Comparison of ENCODE assay signal across 36 cellular contexts in genomic region chr17:69407759-69408158, GRCh38. TPM values are rescaled to one million over a fixed set of nuclear protein-coding genes. Genes with fewer than 3 reads are reported as not detected.
A peak's percentile ranks its signal among the peaks of the same experiment; 100 is the strongest.
DNase-seq lines count a peak whose midpoint lies in the region; ATAC-seq, FAIRE-seq and TF ChIP-seq lines count a peak whose summit lies in the region.
"Had no signal": no experiment of that assay in that cellular context is flagged by ENCODE, and none has a peak within 500 bp of the region (broad histone marks: within the 10 kb centered on the region; RNA-seq: fewer than 3 reads in every experiment).

No MANE protein-coding gene starts in this region.

- DNase-seq in A549 (ENCODE audit: low read depth in 1 of 2, low spot score in 1 of 2) (no peak), Karpas-422 (no peak), PC-3 (peak; percentile 43), trophoblast cell (peak; percentile 31 to 74), left lung (no peak), NK-92 (lab: John Stamatoyannopoulos, UW; ENCODE audit: unreplicated experiment) (no peak)
- no peak for DNase-seq in activated CD4-positive, alpha-beta memory T cell treated with anti-CD3 and anti-CD28 coated beads, Interleukin-2, amount 10 ng/mL, durations not matched to agents 7 days and 5 days
- DNase-seq: 8988T; ACHN; AML-193; BE2C; C1 segment of cervical spinal cord; Caco-2; Calu3; CD4-positive, alpha-beta memory T cell; CD4-positive, alpha-beta T cell; CD4-positive, CD25-positive, alpha-beta regulatory T cell; CD8-positive, alpha-beta memory T cell; CD8-positive, alpha-beta T cell; COR-L47; DMS 273 treated with DMSO at 0.1 percent for 48 hours; DMS153; DMS53; DMS79; DMS79 treated with DMSO at 0.1 percent for 48 hours; DND-41; EL had no signal

- H3F3A ChIP-seq in PC-3 (ENCODE audit: low read length, unreplicated experiment) = no peaks in the 10 kb centered on the region

- H3K23ac ChIP-seq in trophoblast cell (ENCODE audit: low read length) = no peak overlapping the region

- no peak for TF ChIP-seq RAD21 in A549 (conservative IDR thresholded peaks at IDR 0.05 in 1 of 2, IDR thresholded peaks at IDR 0.05 in 1 of 2)

- H3K27ac ChIP-seq in A549 (peak overlapping the region in 1 of 2 experiments; percentile 76; a peak in 3 of 6 replicates), Karpas-422 (ENCODE audit: low read length) (no peak overlapping the region), PC-3 (ENCODE audit: low read length) (no peak overlapping the region), trophoblast cell (ENCODE audit: low read depth, low read length) (no peak overlapping the region), left lung (no peak overlapping the region)
- H3K27ac ChIP-seq: 22Rv1; BLaER1; BLaER1 treated with 17β-estradiol and CSF1 and Interleukin-3, amounts not matched to agents 10 nM and 100 nM; C4-2B had no signal

- no peak for TF ChIP-seq POLR2A in A549 (IDR thresholded peaks at IDR 0.05; ENCODE audit: low read length)

- H2AK5ac ChIP-seq in trophoblast cell (ENCODE audit: low read length) = no peak overlapping the region

- POLR2A ChIA-PET in A549 (lab: Yijun Ruan, JAX) (interaction anchor here (0.6 to 1.3 kb wide), 2 partner anchors 12 to 81 kb away, joined by 3 read pairs; partner anchors contain the start of gene ABCA5), PC-3 (lab: Charles Lee; ENCODE audit: unreplicated experiment) (no interaction called here)
- POLR2A ChIA-PET in activated CD4-positive, alpha-beta memory T cell treated with anti-CD3 and anti-CD28 coated beads, Interleukin-2, amount 10 ng/mL, durations not matched to agents 7 days and 5 days (lab: Charles Lee) = no interaction called here

- intact Hi-C loops in PC-3 (cut with micrococcal nuclease) = no loop called here
- intact Hi-C loops in left lung (cut with DNase I) = no loop called here

- H3K79me2 ChIP-seq in Karpas-422 (ENCODE audit: low read length) (no peaks in the 10 kb centered on the region), PC-3 (ENCODE audit: low read length) (no peaks in the 10 kb centered on the region), trophoblast cell (ENCODE audit: control insufficient read depth, insufficient read depth, low read length, poor library complexity) (no peaks in the 10 kb centered on the region)

- FAIRE-seq in A549 (lab: Jason Lieb, UNC) = peak; percentile 65
- FAIRE-seq: A204.1, D721Med had no signal

- ATAC-seq in A549 (no peak), PC-3 (peak; percentile 71), left lung (no peak), GM18873 (IDR thresholded peaks at IDR 0.05; ENCODE audit: low FRiP score, unreplicated experiment) (no peak)
- ATAC-seq: CD8-positive, alpha-beta T cell had no signal

- CTCF ChIA-PET in A549 (lab: Yijun Ruan, JAX) (interaction anchor here (0.6 to 3.1 kb wide), 4 partner anchors 10 to 119 kb away, joined by 3 to 25 read pairs (median 4); no protein-coding TSS in a partner anchor), PC-3 (lab: Charles Lee) (no interaction called here)
- CTCF ChIA-PET in activated CD4-positive, alpha-beta memory T cell treated with anti-CD3 and anti-CD28 coated beads, Interleukin-2, amount 10 ng/mL, durations not matched to agents 7 days and 5 days (lab: Charles Lee) = no interaction called here

- H3K4me3 Mint-ChIP-seq in activated CD4-positive, alpha-beta memory T cell treated with anti-CD3 and anti-CD28 coated beads, Interleukin-2, amount 10 ng/mL, durations not matched to agents 7 days and 5 days = no peak overlapping the region
- H3K4me3 Mint-ChIP-seq: B cell; CD14-positive monocyte; CD4-positive, alpha-beta memory T cell; CD4-positive, alpha-beta T cell; CD4-positive, CD25-positive, alpha-beta regulatory T cell; CD8-positive, alpha-beta memory T cell; CD8-positive, alpha-beta T cell had no signal

- H4K20me1 ChIP-seq in Karpas-422 (ENCODE audit: insufficient read depth, low read depth, low read length) (no peaks in the 10 kb centered on the region), PC-3 (ENCODE audit: low read length) (no peaks in the 10 kb centered on the region)
- H4K20me1 ChIP-seq: BLaER1; BLaER1 treated with 17β-estradiol and CSF1 and Interleukin-3, amounts not matched to agents 10 nM and 100 nM had no signal

- H3K4me3 ChIP-seq in A549 (no peak overlapping the region), Karpas-422 (ENCODE audit: low read length) (no peak overlapping the region), PC-3 (ENCODE audit: low read length) (no peak overlapping the region), trophoblast cell (ENCODE audit: low read depth, low read length) (no peak overlapping the region), left lung (no peak overlapping the region)
- H3K4me3 ChIP-seq: BLaER1; BLaER1 treated with 17β-estradiol and CSF1 and Interleukin-3, amounts not matched to agents 10 nM and 100 nM had no signal

- H3K79me1 ChIP-seq in trophoblast cell (ENCODE audit: low read length) = no peaks in the 10 kb centered on the region

- H2BK120ac ChIP-seq in trophoblast cell (ENCODE audit: insufficient read depth, low read length, poor library complexity) = no peak overlapping the region

- no peaks in the 10 kb centered on the region for H3K36me3 Mint-ChIP-seq in activated CD4-positive, alpha-beta memory T cell treated with anti-CD3 and anti-CD28 coated beads, Interleukin-2, amount 10 ng/mL, durations not matched to agents 7 days and 5 days (ENCODE audit: low read depth)
- H3K36me3 Mint-ChIP-seq: CD14-positive monocyte; CD4-positive, alpha-beta memory T cell; CD4-positive, CD25-positive, alpha-beta regulatory T cell; CD8-positive, alpha-beta memory T cell; CD8-positive, alpha-beta T cell had no signal

- H3K4me2 ChIP-seq in A549 = no peak overlapping the region
- no peak overlapping the region for H3K4me2 ChIP-seq in Karpas-422 (ENCODE audit: low read depth, low read length, poor library complexity, severe bottlenecking)
- H3K4me2 ChIP-seq in PC-3 (ENCODE audit: low read length) = no peak overlapping the region
- no peak overlapping the region for H3K4me2 ChIP-seq in trophoblast cell (ENCODE audit: low read length)
- H3K4me2 ChIP-seq: BLaER1; BLaER1 treated with 17β-estradiol and CSF1 and Interleukin-3, amounts not matched to agents 10 nM and 100 nM had no signal

- H3K9me3 ChIP-seq in A549 (no peaks in the 10 kb centered on the region), Karpas-422 (ENCODE audit: low read length) (no peaks in the 10 kb centered on the region), PC-3 (ENCODE audit: low read length) (no peaks in the 10 kb centered on the region), trophoblast cell (ENCODE audit: insufficient read depth, low read depth, low read length) (no peaks in the 10 kb centered on the region), left lung (no peaks in the 10 kb centered on the region)
- H3K9me3 ChIP-seq: BE2C, BLaER1, Caco-2 had no signal

- no peak overlapping the region for H2BK5ac ChIP-seq in trophoblast cell (ENCODE audit: low read depth, low read length, poor library complexity)

- H3K27me3 Mint-ChIP-seq in activated CD4-positive, alpha-beta memory T cell treated with anti-CD3 and anti-CD28 coated beads, Interleukin-2, amount 10 ng/mL, durations not matched to agents 7 days and 5 days = no peaks in the 10 kb centered on the region
- H3K27me3 Mint-ChIP-seq: CD4-positive, alpha-beta T cell had no signal

- no peak overlapping the region for H3K18ac ChIP-seq in trophoblast cell (ENCODE audit: low read length)

- no peak overlapping the region for H4K8ac ChIP-seq in trophoblast cell (ENCODE audit: low read depth, low read length)

- BruUV-seq in PC-3 (replicated peaks; lab: Mats Ljungman, UMichigan) = no TSS peak

- no peak for TF ChIP-seq EP300 in A549 (IDR thresholded peaks at IDR 0.05)

- H3K4me1 Mint-ChIP-seq in activated CD4-positive, alpha-beta memory T cell treated with anti-CD3 and anti-CD28 coated beads, Interleukin-2, amount 10 ng/mL, durations not matched to agents 7 days and 5 days = no peaks in the 10 kb centered on the region
- H3K4me1 Mint-ChIP-seq: B cell; CD4-positive, alpha-beta memory T cell; CD4-positive, CD25-positive, alpha-beta regulatory T cell; CD8-positive, alpha-beta memory T cell had no signal

- H2AFZ ChIP-seq in Karpas-422 (ENCODE audit: low read length) = peak overlapping the region; percentile 63; the same call in 1 of the 2 replicates
- H2AFZ ChIP-seq in PC-3 (ENCODE audit: low read length) = no peak overlapping the region
- H2AFZ ChIP-seq in trophoblast cell (ENCODE audit: insufficient read depth, low read length, poor library complexity) = no peak overlapping the region

- H3K27me3 ChIP-seq in Karpas-422 (ENCODE audit: low read length) = no peaks in the 10 kb centered on the region
- no peaks in the 10 kb centered on the region for H3K27me3 ChIP-seq in PC-3 (ENCODE audit: low read length)
- no peaks in the 10 kb centered on the region for H3K27me3 ChIP-seq in trophoblast cell (ENCODE audit: insufficient read depth, low read length)
- no peaks in the 10 kb centered on the region for H3K27me3 ChIP-seq in left lung
- H3K27me3 ChIP-seq: BE2C; BLaER1; BLaER1 treated with 17β-estradiol and CSF1 and Interleukin-3, amounts not matched to agents 10 nM and 100 nM had no signal

- peaks cover 41% of the 10 kb centered on the region for H3K4me1 ChIP-seq in A549
- peaks cover 23% of the 10 kb centered on the region for H3K4me1 ChIP-seq in Karpas-422 (ENCODE audit: low read length)
- peaks cover 35% of the 10 kb centered on the region for H3K4me1 ChIP-seq in PC-3 (ENCODE audit: insufficient read depth, low read length)
- no peaks in the 10 kb centered on the region for H3K4me1 ChIP-seq in trophoblast cell (ENCODE audit: control insufficient read depth in 1 of 2, insufficient read depth in 2 of 2, low read length in 2 of 2)
- no peaks in the 10 kb centered on the region for H3K4me1 ChIP-seq in left lung
- H3K4me1 ChIP-seq: BE2C; BLaER1; BLaER1 treated with 17β-estradiol and CSF1 and Interleukin-3, amounts not matched to agents 10 nM and 100 nM had no signal

- H2BK12ac ChIP-seq in trophoblast cell (ENCODE audit: low read length) = no peak overlapping the region

- H3K9ac ChIP-seq in Karpas-422 (ENCODE audit: low read length) = no peak overlapping the region
- H3K9ac ChIP-seq in PC-3 (ENCODE audit: low read length) = no peak overlapping the region
- H3K9ac ChIP-seq in trophoblast cell (ENCODE audit: low read length) = no peak overlapping the region
- H3K9ac ChIP-seq: BLaER1; BLaER1 treated with 17β-estradiol and CSF1 and Interleukin-3, amounts not matched to agents 10 nM and 100 nM had no signal

- H4K91ac ChIP-seq in trophoblast cell (ENCODE audit: low read depth, low read length) = no peak overlapping the region

- H3K36me3 ChIP-seq in Karpas-422 (ENCODE audit: insufficient read depth, low read length) (no peaks in the 10 kb centered on the region), PC-3 (ENCODE audit: low read depth, low read length) (no peaks in the 10 kb centered on the region), trophoblast cell (ENCODE audit: control insufficient read depth in 1 of 2, insufficient read depth in 2 of 2, low read length in 2 of 2) (no peaks in the 10 kb centered on the region), left lung (no peaks in the 10 kb centered on the region)
- H3K36me3 ChIP-seq: BE2C; BLaER1; BLaER1 treated with 17β-estradiol and CSF1 and Interleukin-3, amounts not matched to agents 10 nM and 100 nM had no signal

- no peak overlapping the region for H3K14ac ChIP-seq in trophoblast cell (ENCODE audit: low read length)

- TF ChIP-seq CTCF in A549 (IDR thresholded peaks at IDR 0.05) = no peak
- no peak for TF ChIP-seq CTCF in PC-3 (conservative IDR thresholded peaks at IDR 0.05; ENCODE audit: low read depth, low read length)
- no peak for TF ChIP-seq CTCF in left lung (IDR thresholded peaks at IDR 0.05)

- H3K9me3 Mint-ChIP-seq in activated CD4-positive, alpha-beta memory T cell treated with anti-CD3 and anti-CD28 coated beads, Interleukin-2, amount 10 ng/mL, durations not matched to agents 7 days and 5 days = no peaks in the 10 kb centered on the region
- H3K9me3 Mint-ChIP-seq: CD4-positive, alpha-beta memory T cell; CD4-positive, alpha-beta T cell; CD4-positive, CD25-positive, alpha-beta regulatory T cell; CD8-positive, alpha-beta memory T cell; CD8-positive, alpha-beta T cell had no signal

- no peak overlapping the region for H3K27ac Mint-ChIP-seq in activated CD4-positive, alpha-beta memory T cell treated with anti-CD3 and anti-CD28 coated beads, Interleukin-2, amount 10 ng/mL, durations not matched to agents 7 days and 5 days
- H3K27ac Mint-ChIP-seq: B cell; CD4-positive, alpha-beta memory T cell; CD4-positive, alpha-beta T cell; CD4-positive, CD25-positive, alpha-beta regulatory T cell; CD8-positive, alpha-beta memory T cell; CD8-positive, alpha-beta T cell had no signal

- no peak overlapping the region for H4K12ac ChIP-seq in trophoblast cell (ENCODE audit: low read depth, low read length)

- H3K4ac ChIP-seq in trophoblast cell (ENCODE audit: low read depth, low read length) = no peak overlapping the region

- H3K9me2 ChIP-seq in Karpas-422 (replicated peaks; ENCODE audit: insufficient read depth, low read length) (no peaks in the 10 kb centered on the region), PC-3 (replicated peaks; ENCODE audit: low read length) (no peaks in the 10 kb centered on the region)

- WGBS in A549 (ENCODE audit: missing lambda C conversion rate) = 95% methylated on average over 1 of the region's 1 CpG
- no CpG with 5 or more reads among the region's 1 CpG for WGBS in trophoblast cell (ENCODE audit: extremely low coverage, insufficient coverage, insufficient read length)

RNA-seq across cellular contexts. Expression of gene MAP2K6, which starts 6.7 kb away (rescaled TPM):
- polyA plus RNA-seq in A549 (2011; rRNA removed) = 20.1 and 20.2 TPM in 2 replicates
- 9.2 and 9.5 TPM in 2 replicates for polyA plus RNA-seq in A549 (2012; cell fraction: cytosol; rRNA removed)
- polyA plus RNA-seq in A549 (2012; cell fraction: nucleus; rRNA removed) = 3.4 and 4.7 TPM in 2 replicates
- polyA plus RNA-seq in A549 (2017; fragmentation: RNase III; extraction: RNeasy Plus Mini Kit Qiagen cat#74134 plus additional on column Dnase treatment) = 18.7 to 24.1 TPM (median 20.7 TPM) in 3 replicates
- 18.1 and 25.1 TPM in 2 replicates for polyA minus RNA-seq in A549 (2011; rRNA and poly(A)+ RNA removed)
- 95.6 and 106 TPM in 2 replicates for total RNA-seq in Karpas-422 (2014; rRNA removed; shearing (Covaris generic); ENCODE audit: low replicate concordance)
- total RNA-seq in PC-3 (2014; rRNA removed) = 8.4 and 12.2 TPM in 2 replicates
- 3.2 and 3.7 TPM in 2 replicates for polyA plus RNA-seq in trophoblast cell (2013)
- 1 to 10 TPM; 5.3 to 6.9 TPM for total RNA-seq in activated CD4-positive, alpha-beta memory T cell treated with anti-CD3 and anti-CD28 coated beads, Interleukin-2, amount 10 ng/mL, durations not matched to agents 7 days and 5 days
- total RNA-seq in left lung = 10 to 100 TPM in 1 of 2 donors, 1 to 10 TPM in 1; 7.2 to 10.9 TPM

Comparison
In these comparisons a context has a peak if more than half of its experiments do, and no peak if none do; other contexts are left out.
1. DNase-seq: peak in PC-3 (single experiment) and trophoblast cell (2 of 2); none in A549 (0 of 2), Karpas-422 (single experiment), activated CD4-positive, alpha-beta memory T cell treated with anti-CD3 and anti-CD28 coated beads, Interleukin-2, amount 10 ng/mL, durations not matched to agents 7 days and 5 days (single experiment), left lung (0 of 2) and NK-92 (single experiment).